Comparison of ENCODE assay signal across 23 cellular contexts in the genomic region with DNA sequence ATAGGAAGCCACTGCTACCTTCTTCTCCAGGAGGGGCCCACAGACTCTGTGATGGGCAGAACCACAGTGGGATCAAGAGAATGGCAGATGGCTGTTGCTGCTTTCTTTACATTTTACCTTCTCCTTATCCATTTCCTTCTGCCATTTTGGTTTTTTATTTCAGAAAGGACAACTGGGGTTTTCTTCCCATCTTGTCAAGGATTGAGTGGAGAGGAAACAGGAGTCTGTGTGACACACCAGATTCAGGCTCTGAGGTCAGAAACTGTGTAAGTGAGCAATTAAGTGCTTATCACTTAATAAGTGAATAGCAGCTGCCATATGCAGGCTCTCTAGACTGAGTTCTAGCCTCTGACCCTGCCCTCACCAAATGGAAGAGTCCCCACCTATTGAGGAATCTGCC. TPM values are rescaled to one million over a fixed set of nuclear protein-coding genes. Genes with fewer than 3 reads are reported as not detected.
A peak's percentile ranks its signal among the peaks of the same experiment; 100 is the strongest.
DNase-seq lines count a peak whose midpoint lies in the region; ATAC-seq and TF ChIP-seq lines count a peak whose summit lies in the region.
"Had no signal": no experiment of that assay in that cellular context is flagged by ENCODE, and none has a peak within 500 bp of the region (broad histone marks: within the 10 kb centered on the region; RNA-seq: fewer than 3 reads in every experiment).

No MANE protein-coding gene starts in this region.

- no peak overlapping the region for H3K4me3 ChIP-seq in BE2C (ENCODE audit: low read depth, low read length)
- H3K4me3 ChIP-seq: heart right ventricle, mucosa of descending colon had no signal

- peaks cover 88% of the 10 kb centered on the region for H3K4me1 Mint-ChIP-seq in chondrocyte (ENCODE audit: low read depth)
- H3K4me1 Mint-ChIP-seq in osteocyte (ENCODE audit: unreplicated experiment): peaks cover 65% of the 10 kb centered on the region

- peaks cover 12% of the 10 kb centered on the region; the same call in 1 of the 2 replicates for H3K36me3 ChIP-seq in BE2C

- H3K4me3 Mint-ChIP-seq in chondrocyte (ENCODE audit: unreplicated experiment) (no peak overlapping the region), osteocyte (ENCODE audit: unreplicated experiment) (no peak overlapping the region)
- H3K4me3 Mint-ChIP-seq: activated CD4-positive, alpha-beta T cell treated with anti-CD3 and anti-CD28 coated beads, Interleukin-2, amount 10 ng/mL, durations not matched to agents 24 days and 14 days; activated naive CD8-positive, alpha-beta T cell treated with anti-CD3 and anti-CD28 coated beads, Interleukin-2, amount 10 ng/mL, durations not matched to agents 7 days and 5 days; activated T-helper 17 cell treated with anti-CD3 and anti-CD28 coated beads, Interleukin-2, amount 50 U/mL, for 72 hours; CD8-positive, alpha-beta T cell had no signal

- TF ChIP-seq CTCF in BE2C (IDR thresholded peaks at IDR 0.05; ENCODE audit: low read depth, low read length): no peak
- TF ChIP-seq CTCF in chondrocyte (IDR thresholded peaks at IDR 0.05): no peak
- no peak for TF ChIP-seq CTCF in osteocyte (IDR thresholded peaks at IDR 0.05)

- no peaks in the 10 kb centered on the region for H3K9me3 ChIP-seq in BE2C
- H3K9me3 ChIP-seq: heart right ventricle, mucosa of descending colon had no signal

- peak; percentile 43 for DNase-seq in BE2C
- DNase-seq in NCI-H146 treated with DMSO at 0.1 percent for 48 hours (lab: John Stamatoyannopoulos, UW; ENCODE audit: unreplicated experiment): peak; percentile 28
- no peak for DNase-seq in chondrocyte (ENCODE audit: low spot score)
- no peak for DNase-seq in osteocyte (ENCODE audit: extremely low spot score, unreplicated experiment)
- DNase-seq in NCI-H2029 (lab: John Stamatoyannopoulos, UW): no peak
- DNase-seq in HT-29 (ENCODE audit: low spot score): no peak
- DNase-seq in amygdala (lab: John Stamatoyannopoulos, UW): no peak
- DNase-seq: activated CD4-positive, alpha-beta T cell treated with anti-CD3 and anti-CD28 coated beads, Interleukin-2, amount 10 ng/mL, durations not matched to agents 24 days and 14 days; activated naive CD8-positive, alpha-beta T cell treated with anti-CD3 and anti-CD28 coated beads, Interleukin-2, amount 10 ng/mL, durations not matched to agents 7 days and 5 days; CD8-positive, alpha-beta T cell; cortex of kidney; DMS53; GF-D8; heart right ventricle; Karpas-422; left ventricle myocardium superior; mucosa of descending colon; NCI-H1048; SHP77 treated with DMSO at 0.1 percent for 48 hours; T-helper 1 cell had no signal

- H3K36me3 Mint-ChIP-seq in chondrocyte (ENCODE audit: low read depth) (peaks cover 39% of the 10 kb centered on the region), osteocyte (ENCODE audit: unreplicated experiment) (peaks cover 61% of the 10 kb centered on the region)
- H3K36me3 Mint-ChIP-seq: activated naive CD8-positive, alpha-beta T cell treated with anti-CD3 and anti-CD28 coated beads, Interleukin-2, amount 10 ng/mL, durations not matched to agents 7 days and 5 days; CD8-positive, alpha-beta T cell had no signal

- no peaks in the 10 kb centered on the region for H3K27me3 Mint-ChIP-seq in chondrocyte (ENCODE audit: low read depth)
- no peaks in the 10 kb centered on the region for H3K27me3 Mint-ChIP-seq in osteocyte (ENCODE audit: unreplicated experiment)

- H3K27me3 ChIP-seq in BE2C: no peaks in the 10 kb centered on the region
- H3K27me3 ChIP-seq: heart right ventricle had no signal

- H3K27ac Mint-ChIP-seq in chondrocyte (ENCODE audit: unreplicated experiment) (peak overlapping the region; percentile 85), osteocyte (ENCODE audit: unreplicated experiment) (peak overlapping the region; percentile 39)
- H3K27ac Mint-ChIP-seq: activated CD4-positive, alpha-beta T cell treated with anti-CD3 and anti-CD28 coated beads, Interleukin-2, amount 10 ng/mL, durations not matched to agents 24 days and 14 days; activated naive CD8-positive, alpha-beta T cell treated with anti-CD3 and anti-CD28 coated beads, Interleukin-2, amount 10 ng/mL, durations not matched to agents 7 days and 5 days; activated T-helper 17 cell treated with anti-CD3 and anti-CD28 coated beads, Interleukin-2, amount 50 U/mL, for 72 hours; CD8-positive, alpha-beta T cell had no signal

- no peak for ATAC-seq in GM18867 (IDR thresholded peaks at IDR 0.05; ENCODE audit: unreplicated experiment)
- ATAC-seq: activated T-helper 17 cell treated with anti-CD3 and anti-CD28 coated beads, Interleukin-2, amount 50 U/mL, for 72 hours; CD8-positive, alpha-beta T cell; heart right ventricle; left ventricle myocardium superior; mucosa of descending colon had no signal

- peaks cover 65% of the 10 kb centered on the region for H3K4me1 ChIP-seq in BE2C

- no peaks in the 10 kb centered on the region for H3K9me3 Mint-ChIP-seq in chondrocyte (ENCODE audit: low read depth)
- no peaks in the 10 kb centered on the region for H3K9me3 Mint-ChIP-seq in osteocyte (ENCODE audit: unreplicated experiment)
- H3K9me3 Mint-ChIP-seq: activated CD4-positive, alpha-beta T cell treated with anti-CD3 and anti-CD28 coated beads, Interleukin-2, amount 10 ng/mL, durations not matched to agents 24 days and 14 days; activated naive CD8-positive, alpha-beta T cell treated with anti-CD3 and anti-CD28 coated beads, Interleukin-2, amount 10 ng/mL, durations not matched to agents 7 days and 5 days; activated T-helper 17 cell treated with anti-CD3 and anti-CD28 coated beads, Interleukin-2, amount 50 U/mL, for 72 hours; CD8-positive, alpha-beta T cell had no signal

RNA-seq across cellular contexts. Expression of gene ITGB5, which starts 47.3 kb away (rescaled TPM):
- 164 TPM for polyA plus RNA-seq in BE2C (2012; ENCODE audit: insufficient read depth, insufficient read length, low read depth)
- total RNA-seq in chondrocyte (498 to 625 TPM (median 501 TPM) in 3 replicates), osteocyte (419 and 441 TPM in 2 replicates)
- 408 and 414 TPM in 2 replicates for total RNA-seq in HT-29 (2014; rRNA removed; shearing (Covaris generic))
- total RNA-seq: OCI-LY7 had no signal

Comparison
In these comparisons a context has a peak if more than half of its experiments do, and no peak if none do; other contexts are left out.
1. DNase-seq: peak in BE2C (single experiment) and NCI-H146 treated with DMSO at 0.1 percent for 48 hours (single experiment); none in chondrocyte (single experiment), osteocyte (single experiment), NCI-H2029 (single experiment), HT-29 (single experiment) and amygdala (0 of 56).